Comparison of ENCODE assay signal across 8 cellular contexts in the genomic region with DNA sequence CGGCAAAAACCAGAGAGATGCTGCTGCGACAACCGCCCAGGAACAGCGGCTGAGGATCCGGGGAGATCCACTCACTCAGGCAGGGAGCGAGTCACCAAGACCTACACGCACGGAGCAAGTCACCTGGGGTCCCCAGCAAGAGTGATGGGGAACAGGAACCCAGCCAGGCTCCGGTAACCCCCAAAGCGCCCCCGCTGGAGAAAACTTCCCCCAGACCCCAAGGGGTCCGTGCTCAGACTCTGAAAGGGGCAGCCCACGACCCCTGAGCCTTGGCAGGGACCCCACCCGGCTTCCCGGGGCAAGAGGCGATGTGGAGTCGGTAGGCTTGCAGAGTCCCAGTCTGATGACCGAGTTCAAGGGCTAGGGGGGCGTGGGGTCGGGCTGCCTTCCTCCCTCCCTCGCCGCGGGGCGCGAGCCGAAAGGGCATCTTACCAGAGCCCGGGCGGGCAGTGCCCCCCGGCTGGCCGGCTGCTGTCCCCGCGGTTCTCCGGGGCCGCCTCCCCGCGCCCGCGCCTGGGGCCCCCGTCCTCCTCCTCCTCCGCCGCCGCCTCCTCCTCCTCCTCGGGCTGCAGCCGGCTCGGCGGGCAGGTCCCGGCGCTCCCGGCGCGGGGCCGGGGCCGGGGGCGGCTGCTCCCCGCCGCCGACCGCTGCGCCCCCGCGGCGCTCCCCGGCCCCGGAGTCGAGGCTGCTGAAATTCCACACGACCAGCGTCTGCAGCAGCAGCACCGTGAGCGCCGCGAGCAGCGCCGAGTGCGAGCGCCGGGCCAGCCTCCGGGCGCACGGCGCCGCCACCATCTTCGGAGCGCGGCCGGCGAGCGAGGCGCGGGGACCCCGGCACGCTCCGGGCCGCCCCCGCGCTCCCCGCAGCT. TPM values are rescaled to one million over a fixed set of nuclear protein-coding genes. Genes with fewer than 3 reads are reported as not detected.
A peak's percentile ranks its signal among the peaks of the same experiment; 100 is the strongest.
DNase-seq lines count a peak whose midpoint lies in the region; ATAC-seq and TF ChIP-seq lines count a peak whose summit lies in the region.

No MANE protein-coding gene starts in this region.

- H3K79me2 ChIP-seq in trophoblast cell (ENCODE audit: control insufficient read depth, insufficient read depth, low read length, poor library complexity), result peaks cover 6% of the 10 kb centered on the region

- no peak overlapping the region for H4K8ac ChIP-seq in trophoblast cell (ENCODE audit: low read depth, low read length)

- peaks cover 3% of the 10 kb centered on the region for H3K79me1 ChIP-seq in trophoblast cell (ENCODE audit: low read length)

- intact Hi-C loops in Right ventricle myocardium inferior (cut with DNase I) (no loop called here), cardiac septum (cut with DNase I) (no loop called here)

- peak overlapping the region; percentile 42 for H3K18ac ChIP-seq in trophoblast cell (ENCODE audit: low read length)

- peak overlapping the region; percentile 37 for H3K9ac ChIP-seq in trophoblast cell (ENCODE audit: low read length)

- H3K4ac ChIP-seq in trophoblast cell (ENCODE audit: low read depth, low read length), result peak overlapping the region; percentile 40

- TF ChIP-seq CTCF in foreskin fibroblast (IDR thresholded peaks at IDR 0.05; ENCODE audit: low read depth, low read length), result no peak

- no peak for ATAC-seq in Right ventricle myocardium inferior
- no peak for ATAC-seq in HG02798 (IDR thresholded peaks at IDR 0.05; ENCODE audit: poor library complexity, unreplicated experiment)
- no peak for ATAC-seq in HG03457 (IDR thresholded peaks at IDR 0.05; ENCODE audit: unreplicated experiment)

- peak; percentile 69 for DNase-seq in Right ventricle myocardium inferior (ENCODE audit: missing footprints)
- no peak for DNase-seq in cardiac septum (ENCODE audit: low spot score)
- DNase-seq in activated T-cell treated with anti-CD3 and anti-CD28 coated beads, Interleukin-2, amount 50 U/mL, for 1 hour, result peak; percentile 57
- DNase-seq in foreskin fibroblast, result peak in 1 of 2 donors; percentile 52
- peak in 1 of 2 donors; percentile 30 for DNase-seq in trophoblast cell
- no peak for DNase-seq in A172 (ENCODE audit: low spot score)

- H3K4me3 ChIP-seq in foreskin fibroblast (ENCODE audit: low read depth in 1 of 2, low read length in 2 of 2) (peak overlapping the region; percentile 61 to 84), trophoblast cell (ENCODE audit: low read depth, low read length) (peak overlapping the region; percentile 77)

- H3K27me3 ChIP-seq in trophoblast cell (ENCODE audit: insufficient read depth, low read length), result peaks cover 3% of the 10 kb centered on the region

- no peak overlapping the region for H4K12ac ChIP-seq in trophoblast cell (ENCODE audit: low read depth, low read length)

- H4K91ac ChIP-seq in trophoblast cell (ENCODE audit: low read depth, low read length), result no peak overlapping the region

- WGBS in trophoblast cell (ENCODE audit: extremely low coverage, insufficient coverage, insufficient read length), result no CpG with 5 or more reads among the region's 96 CpGs

- H3K36me3 ChIP-seq in trophoblast cell (ENCODE audit: control insufficient read depth in 1 of 2, insufficient read depth in 2 of 2, low read length in 2 of 2), result no peaks in the 10 kb centered on the region

- no peak overlapping the region for H2AK5ac ChIP-seq in trophoblast cell (ENCODE audit: low read length)

- H2AFZ ChIP-seq in trophoblast cell (ENCODE audit: insufficient read depth, low read length, poor library complexity), result peak overlapping the region; percentile 35

- peak overlapping the region; percentile 32 for H3K14ac ChIP-seq in trophoblast cell (ENCODE audit: low read length)

- peak overlapping the region; percentile 15 for H2BK5ac ChIP-seq in trophoblast cell (ENCODE audit: low read depth, low read length, poor library complexity)

- peaks cover 21 to 27% of the 10 kb centered on the region in 2 experiments for H3K4me1 ChIP-seq in trophoblast cell (ENCODE audit: control insufficient read depth in 1 of 2, insufficient read depth in 2 of 2, low read length in 2 of 2)

- no peak overlapping the region for H3K23ac ChIP-seq in trophoblast cell (ENCODE audit: low read length)

- no peaks in the 10 kb centered on the region for H3K9me3 ChIP-seq in trophoblast cell (ENCODE audit: insufficient read depth, low read depth, low read length)

- peak overlapping the region; percentile 33 for H2BK12ac ChIP-seq in trophoblast cell (ENCODE audit: low read length)

- H3K4me2 ChIP-seq in trophoblast cell (ENCODE audit: low read length), result peak overlapping the region; percentile 83

- no peak overlapping the region for H3K27ac ChIP-seq in trophoblast cell (ENCODE audit: low read depth, low read length)

- no peak overlapping the region for H2BK120ac ChIP-seq in trophoblast cell (ENCODE audit: insufficient read depth, low read length, poor library complexity)

RNA-seq across cellular contexts. Expression of gene XYLT1, which starts 0.5 kb away (rescaled TPM):
- 1.8 TPM for total RNA-seq in Right ventricle myocardium inferior
- total RNA-seq in cardiac septum, result 2.9 TPM
- polyA plus RNA-seq in trophoblast cell (2013), result 5.9 and 6.8 TPM in 2 replicates
- total RNA-seq in A172 (2014; rRNA removed; shearing (Covaris generic)), result not detected in 2 replicates

Comparison
In these comparisons a context has a peak if more than half of its experiments do, and no peak if none do; other contexts are left out.
1. DNase-seq: peak in Right ventricle myocardium inferior (single experiment) and activated T-cell treated with anti-CD3 and anti-CD28 coated beads, Interleukin-2, amount 50 U/mL, for 1 hour (single experiment); none in cardiac septum (single experiment) and A172 (single experiment).